Comparison of ENCODE assay signal across 22 cellular contexts in genomic region chr5:34886718-34887117, GRCh38. TPM values are rescaled to one million over a fixed set of nuclear protein-coding genes. Genes with fewer than 3 reads are reported as not detected.
"Had no signal": no experiment of that assay in that cellular context is flagged by ENCODE, and none has a peak within 500 bp of the region (broad histone marks: within the 10 kb centered on the region; RNA-seq: fewer than 3 reads in every experiment).

No MANE protein-coding gene starts in this region.

- H3K27me3 Mint-ChIP-seq: activated naive CD4-positive, alpha-beta T cell treated with anti-CD3 and anti-CD28 coated beads, Interleukin-2, amount 50 U/mL, for 24 hours had no signal

- H3K36me3 Mint-ChIP-seq: activated CD8-positive, alpha-beta memory T cell treated with anti-CD3 and anti-CD28 coated beads, Interleukin-2, amount 10 ng/mL, durations not matched to agents 7 days and 5 days; activated naive CD4-positive, alpha-beta T cell treated with anti-CD3 and anti-CD28 coated beads, Interleukin-2, amount 50 U/mL, for 24 hours; naive B cell; stimulated activated memory B cell treated with anti-CD40 and anti-IgM and Interleukin-4, amounts not matched to agents 10 μg/mL and 1 μg/mL and 100 μg/mL, for 72 hours had no signal

- H3K9me3 Mint-ChIP-seq: activated CD4-positive, alpha-beta T cell treated with anti-CD3 and anti-CD28 coated beads, Interleukin-2, amount 10 ng/mL, durations not matched to agents 7 days and 5 days; activated CD8-positive, alpha-beta T cell treated with anti-CD3 and anti-CD28 coated beads for 36 hours; activated naive CD4-positive, alpha-beta T cell treated with anti-CD3 and anti-CD28 coated beads, Interleukin-2, amount 50 U/mL, for 24 hours; naive B cell; stimulated activated memory B cell treated with anti-CD40 and anti-IgM and Interleukin-4, amounts not matched to agents 10 μg/mL and 1 μg/mL and 100 μg/mL, for 72 hours had no signal

- H3K27ac Mint-ChIP-seq: activated CD4-positive, alpha-beta T cell treated with anti-CD3 and anti-CD28 coated beads, Interleukin-2, amount 10 ng/mL, durations not matched to agents 7 days and 5 days; activated CD8-positive, alpha-beta memory T cell treated with anti-CD3 and anti-CD28 coated beads, Interleukin-2, amount 10 ng/mL, durations not matched to agents 7 days and 5 days; activated CD8-positive, alpha-beta T cell treated with anti-CD3 and anti-CD28 coated beads for 36 hours; activated naive CD4-positive, alpha-beta T cell treated with anti-CD3 and anti-CD28 coated beads, Interleukin-2, amount 50 U/mL, for 24 hours; naive B cell; stimulated activated memory B cell treated with anti-CD40 and anti-IgM and Interleukin-4, amounts not matched to agents 10 μg/mL and 1 μg/mL and 100 μg/mL, for 72 hours had no signal

- FAIRE-seq: frontal cortex, islet of Langerhans had no signal

- H3K4me3 Mint-ChIP-seq: activated CD4-positive, alpha-beta T cell treated with anti-CD3 and anti-CD28 coated beads, Interleukin-2, amount 10 ng/mL, durations not matched to agents 7 days and 5 days; activated CD8-positive, alpha-beta memory T cell treated with anti-CD3 and anti-CD28 coated beads, Interleukin-2, amount 10 ng/mL, durations not matched to agents 7 days and 5 days; activated CD8-positive, alpha-beta T cell treated with anti-CD3 and anti-CD28 coated beads for 36 hours; activated naive CD4-positive, alpha-beta T cell treated with anti-CD3 and anti-CD28 coated beads, Interleukin-2, amount 50 U/mL, for 24 hours; naive B cell; stimulated activated memory B cell treated with anti-CD40 and anti-IgM and Interleukin-4, amounts not matched to agents 10 μg/mL and 1 μg/mL and 100 μg/mL, for 72 hours had no signal

- H3K4me1 Mint-ChIP-seq: activated CD4-positive, alpha-beta T cell treated with anti-CD3 and anti-CD28 coated beads, Interleukin-2, amount 10 ng/mL, durations not matched to agents 7 days and 5 days; activated CD8-positive, alpha-beta memory T cell treated with anti-CD3 and anti-CD28 coated beads, Interleukin-2, amount 10 ng/mL, durations not matched to agents 7 days and 5 days; activated naive CD4-positive, alpha-beta T cell treated with anti-CD3 and anti-CD28 coated beads, Interleukin-2, amount 50 U/mL, for 24 hours; naive B cell; stimulated activated memory B cell treated with anti-CD40 and anti-IgM and Interleukin-4, amounts not matched to agents 10 μg/mL and 1 μg/mL and 100 μg/mL, for 72 hours had no signal

- DNase-seq: activated CD4-positive, alpha-beta T cell treated with anti-CD3 and anti-CD28 coated beads, Interleukin-2, amount 10 ng/mL, durations not matched to agents 7 days and 5 days; activated CD4-positive, CD25-positive, alpha-beta regulatory T cell; activated CD8-positive, alpha-beta memory T cell treated with anti-CD3 and anti-CD28 coated beads, Interleukin-2, amount 10 ng/mL, durations not matched to agents 7 days and 5 days; activated CD8-positive, alpha-beta T cell treated with anti-CD3 and anti-CD28 coated beads for 36 hours; activated effector memory CD4-positive, alpha-beta T cell treated with anti-CD3 and anti-CD28 coated beads, Interleukin-2, amount 50 U/mL, for 16 hours; activated T-cell treated with anti-CD3 and anti-CD28 coated beads for 4 hours; anterior cingulate cortex; body of pancreas; effector CD4-positive, alpha-beta T cell; hippocampal formation; lower lobe of right lung; mesendoderm; naive B cell; occipital lobe; right lobe of liver; stimulated activated CD4-positive, alpha-beta T cell treated with anti-CD3 and anti-CD28 coated beads, Interleukin-2, amount 100 ng/mL, for 24 hours; trophoblast cell had no signal

- ATAC-seq: activated CD8-positive, alpha-beta memory T cell treated with anti-CD3 and anti-CD28 coated beads, Interleukin-2, amount 10 ng/mL, durations not matched to agents 7 days and 5 days; activated CD8-positive, alpha-beta T cell treated with anti-CD3 and anti-CD28 coated beads for 36 hours; body of pancreas; right lobe of liver; stimulated activated memory B cell treated with anti-CD40 and anti-IgM and Interleukin-4, amounts not matched to agents 10 μg/mL and 1 μg/mL and 100 μg/mL, for 72 hours had no signal

RNA-seq across cellular contexts. Expression of gene TTC23L, which starts 47.8 kb away (rescaled TPM):
- total RNA-seq: activated CD4-positive, alpha-beta T cell treated with anti-CD3 and anti-CD28 coated beads, Interleukin-2, amount 10 ng/mL, durations not matched to agents 7 days and 5 days; activated CD8-positive, alpha-beta memory T cell treated with anti-CD3 and anti-CD28 coated beads, Interleukin-2, amount 10 ng/mL, durations not matched to agents 7 days and 5 days; chondrocyte had no signal
